In genomic region chr16:2470603-2471015, GRCh38 we compare ENCODE assay signal across 9 cellular contexts. TPM values are rescaled to one million over a fixed set of nuclear protein-coding genes. Genes with fewer than 3 reads are reported as not detected.
DNase-seq lines count a peak whose midpoint lies in the region; ATAC-seq and TF ChIP-seq lines count a peak whose summit lies in the region.
"Had no signal": no experiment of that assay in that cellular context is flagged by ENCODE, and none has a peak within 500 bp of the region (broad histone marks: within the 10 kb centered on the region; RNA-seq: fewer than 3 reads in every experiment).

No MANE protein-coding gene starts in this region.

- peaks cover 6% of the 10 kb centered on the region for H3K4me1 Mint-ChIP-seq in endodermal cell

- H3K9ac ChIP-seq in endodermal cell (ENCODE audit: extremely low read depth, low read length, poor library complexity, severe bottlenecking), result no peak overlapping the region

- no peak overlapping the region for H3K4me3 Mint-ChIP-seq in endodermal cell

- no peak for TF ChIP-seq CTCF in endodermal cell (conservative IDR thresholded peaks at IDR 0.05)
- no peak for TF ChIP-seq CTCF in ascending aorta (IDR thresholded peaks at IDR 0.05)
- no peak for TF ChIP-seq CTCF in heart right ventricle (IDR thresholded peaks at IDR 0.05)

- no peak overlapping the region for H3K27ac Mint-ChIP-seq in endodermal cell

- H3K9me3 ChIP-seq in endodermal cell (ENCODE audit: control insufficient read depth, low read length) (no peaks in the 10 kb centered on the region), ascending aorta (no peaks in the 10 kb centered on the region), heart right ventricle (no peaks in the 10 kb centered on the region)

- ATAC-seq in heart right ventricle, result no peak
- ATAC-seq: esophagus mucosa had no signal

- DNase-seq in DMS 273 treated with DMSO at 0.1 percent for 48 hours (lab: John Stamatoyannopoulos, UW) (peak; percentile 90), NCI-H1092 treated with DMSO at 0.1 percent for 48 hours (lab: John Stamatoyannopoulos, UW) (peak; percentile 93), endodermal cell (peak; percentile 68), SKM-1 treated with dmso at 0.1 percent for 144 hours (lab: John Stamatoyannopoulos, UW; ENCODE audit: unreplicated experiment) (no peak), ascending aorta (ENCODE audit: low spot score in 2 of 2) (no peak), heart right ventricle (no peak)
- DNase-seq: activated effector memory CD4-positive, alpha-beta T cell treated with anti-CD3 and anti-CD28 coated beads, Interleukin-2, amount 50 U/mL, for 16 hours had no signal

- peaks cover 40% of the 10 kb centered on the region for H3K27me3 Mint-ChIP-seq in endodermal cell (ENCODE audit: insufficient read depth)

- no peaks in the 10 kb centered on the region for H3K9me3 Mint-ChIP-seq in endodermal cell

- H3K4me1 ChIP-seq in endodermal cell (ENCODE audit: control insufficient read depth, insufficient read depth, low read length) (peaks cover 11% of the 10 kb centered on the region), ascending aorta (peaks cover 18 to 37% of the 10 kb centered on the region in 2 donors), heart right ventricle (peaks cover 24 to 65% (median 56%) of the 10 kb centered on the region in 9 donors)

- H3K27ac ChIP-seq in endodermal cell (ENCODE audit: low read depth, low read length) (no peak overlapping the region), ascending aorta (no peak overlapping the region), heart right ventricle (no peak overlapping the region)

- H3K4me3 ChIP-seq in endodermal cell (ENCODE audit: low read length) (no peak overlapping the region), ascending aorta (no peak overlapping the region), heart right ventricle (peak overlapping the region in 4 of 10 donors; percentile 2 to 36 (median 20))

- intact Hi-C loops in ascending aorta (cut with DNase I) (no loop called here), heart right ventricle (cut with DNase I) (no loop called here)

- H3K36me3 ChIP-seq in endodermal cell (ENCODE audit: control insufficient read depth, insufficient read depth, low read length) (no peaks in the 10 kb centered on the region), ascending aorta (no peaks in the 10 kb centered on the region), heart right ventricle (no peaks in the 10 kb centered on the region)

- H3K36me3 Mint-ChIP-seq in endodermal cell (ENCODE audit: low read depth), result no peaks in the 10 kb centered on the region

- 60 to 62% methylated on average over 7 to 9 of the region's 9 CpGs for WGBS in endodermal cell (ENCODE audit: insufficient coverage in 1 of 2, insufficient read length in 1 of 2), 2 experiments
- 40 to 49% methylated on average over 9 of the region's 9 CpGs for WGBS in heart right ventricle, 2 donors

- H3K27me3 ChIP-seq in endodermal cell (ENCODE audit: control insufficient read depth, insufficient read depth, low read length, poor library complexity, severe bottlenecking) (peaks cover 32% of the 10 kb centered on the region), ascending aorta (peaks cover 12% of the 10 kb centered on the region), heart right ventricle (peaks cover 11 to 67% (median 42%) of the 10 kb centered on the region in 7 donors)

RNA-seq across cellular contexts. Expression of gene NTN3, which starts 0.5 kb away (rescaled TPM):
- under 1 TPM; 0.48 to 0.62 TPM for total RNA-seq in endodermal cell
- polyA plus RNA-seq in endodermal cell (2013, experiment 1 of 2), result 1.0 TPM
- 0.75 TPM for polyA plus RNA-seq in endodermal cell (2013, experiment 2 of 2)
- not detected for total RNA-seq in ascending aorta
- total RNA-seq in heart right ventricle, result under 1 TPM in 3 of 10 donors, not detected in 7; 0.12 to 0.18 (median 0.17) TPM
- not detected for polyA plus RNA-seq in heart right ventricle
- total RNA-seq: mononuclear cell had no signal

RNA-seq across cellular contexts. Expression of gene TBC1D24, which starts 4.3 kb away (rescaled TPM):
- total RNA-seq in endodermal cell (10 to 100 TPM; 15.7 to 19.4 TPM), ascending aorta (22.5 TPM), heart right ventricle (10 to 100 TPM in 4 of 10 donors, 1 to 10 TPM in 6; 6.2 to 14.9 (median 9.2) TPM)
- polyA plus RNA-seq in endodermal cell (2013, experiment 1 of 2), result 9.0 TPM
- polyA plus RNA-seq in endodermal cell (2013, experiment 2 of 2), result 9.4 TPM
- polyA plus RNA-seq in heart right ventricle, result 1 to 10 TPM; 3.4 to 5.4 TPM

RNA-seq across cellular contexts. Expression of gene TEDC2, which starts 10.7 kb away (rescaled TPM):
- 10 to 100 TPM; 44.0 to 57.6 TPM for total RNA-seq in endodermal cell
- 32.9 TPM for polyA plus RNA-seq in endodermal cell (2013, experiment 1 of 2)
- polyA plus RNA-seq in endodermal cell (2013, experiment 2 of 2), result 28.1 TPM
- total RNA-seq in ascending aorta, result not detected
- total RNA-seq in heart right ventricle, result 1 to 10 TPM in 4 of 10 donors, under 1 TPM in 6; 0.47 to 1.9 (median 0.95) TPM
- polyA plus RNA-seq in heart right ventricle, result 1 to 10 TPM in 1 of 2 donors, under 1 TPM in 1; 0.29 to 2.3 TPM
- total RNA-seq: mononuclear cell had no signal

RNA-seq across cellular contexts. Expression of gene CCNF, which starts 41.4 kb away (rescaled TPM):
- 10 to 100 TPM; 50.8 to 58.9 TPM for total RNA-seq in endodermal cell
- 35.3 TPM for polyA plus RNA-seq in endodermal cell (2013, experiment 1 of 2)
- 35.1 TPM for polyA plus RNA-seq in endodermal cell (2013, experiment 2 of 2)
- total RNA-seq in ascending aorta, result 0.43 TPM
- total RNA-seq in heart right ventricle, result 1 to 10 TPM in 6 of 10 donors, under 1 TPM in 4; 0.62 to 3.4 (median 1.1) TPM
- polyA plus RNA-seq in heart right ventricle, result under 1 TPM; 0.51 to 0.93 TPM

RNA-seq across cellular contexts. Expression of gene ATP6V0C, which starts 43.1 kb away (rescaled TPM):
- 100 to 1,000 TPM; 176 to 180 TPM for total RNA-seq in endodermal cell
- 220 TPM for polyA plus RNA-seq in endodermal cell (2013, experiment 1 of 2)
- polyA plus RNA-seq in endodermal cell (2013, experiment 2 of 2), result 207 TPM
- total RNA-seq in ascending aorta, result 91.9 TPM
- 100 to 1,000 TPM; 104 to 209 (median 130) TPM for total RNA-seq in heart right ventricle
- polyA plus RNA-seq in heart right ventricle, result 100 to 1,000 TPM in 1 of 2 donors, 10 to 100 TPM in 1; 58.5 to 243 TPM

Comparison
In these comparisons a context has a peak if more than half of its experiments do, and no peak if none do; other contexts are left out.
1. DNase-seq: peak in DMS 273 treated with DMSO at 0.1 percent for 48 hours (single experiment), NCI-H1092 treated with DMSO at 0.1 percent for 48 hours (single experiment) and endodermal cell (single experiment); none in SKM-1 treated with dmso at 0.1 percent for 144 hours (single experiment), ascending aorta (0 of 2) and heart right ventricle (0 of 2).
2. RNA of gene TEDC2, which starts 10.7 kb away (total RNA-seq): 44.0 to 57.6 TPM in endodermal cell; 0.47 to 1.9 TPM in heart right ventricle and not detected in ascending aorta (single experiment); every median in the first group is over 10 times any median in the second.